Comparison of ENCODE assay signal across 20 cellular contexts in genomic region chr10:98609265-98609664, GRCh38.
DNase-seq lines count a peak whose midpoint lies in the region; ATAC-seq, FAIRE-seq and TF ChIP-seq lines count a peak whose summit lies in the region.
"Had no signal": no experiment of that assay in that cellular context is flagged by ENCODE, and none has a peak within 500 bp of the region (broad histone marks: within the 10 kb centered on the region; RNA-seq: fewer than 3 reads in every experiment).

No MANE protein-coding gene starts in this region.

- H3K27ac Mint-ChIP-seq in GM23338 (no peak overlapping the region), Calu3 (ENCODE audit: unreplicated experiment) (no peak overlapping the region)
- H3K27ac Mint-ChIP-seq: CD4-positive, CD25-positive, alpha-beta regulatory T cell; CD8-positive, alpha-beta T cell had no signal

- H3K9me2 ChIP-seq in GM23338 (ENCODE audit: insufficient read depth): 0 out of 2 replicates have a peak, but pooled peaks cover 7% of the 10 kb centered on the region

- no peak for ATAC-seq in A549
- no peak for ATAC-seq in GM23338
- ATAC-seq in K562: no peak
- ATAC-seq: CD8-positive, alpha-beta T cell had no signal

- no peaks in the 10 kb centered on the region for H4K20me1 ChIP-seq in GM23338 (replicated peaks; ENCODE audit: insufficient read depth)
- no peaks in the 10 kb centered on the region for H4K20me1 ChIP-seq in K562 (replicated peaks; ENCODE audit: control insufficient read depth, insufficient read depth, low read length)

- DNase-seq in A549 (ENCODE audit: low read depth in 1 of 2, low spot score in 1 of 2): no peak
- no peak for DNase-seq in GM23338 (ENCODE audit: low spot score)
- no peak for DNase-seq in K562 (ENCODE audit: extremely low read depth in 1 of 4, low spot score in 3 of 4)
- no peak for DNase-seq in sigmoid colon
- no peak for DNase-seq in dedifferentiated amniotic fluid mesenchymal stem cell (ENCODE audit: extremely low spot score)
- DNase-seq in stimulated activated CD4-positive, alpha-beta T cell treated with anti-CD3 and anti-CD28 coated beads, Interleukin-12 subunit alpha, Interleukin-12 subunit beta, amount 100 ng/mL, for 4 hours: no peak
- DNase-seq in Calu3: no peak
- DNase-seq: 8988T; Caco-2; CD4-positive, CD25-positive, alpha-beta regulatory T cell; CD8-positive, alpha-beta T cell; DMS 273 treated with DMSO at 0.1 percent for 48 hours; DMS79; EL; GF-D8; H7; HCEC 1CT had no signal

- BruUV-seq in K562 (replicated peaks; lab: Mats Ljungman, UMichigan) (no TSS peak), Calu3 (replicated peaks; lab: Mats Ljungman, UMichigan) (no TSS peak)

- TF ChIP-seq EP300 in A549 (IDR thresholded peaks at IDR 0.05) (no peak), K562 (IDR thresholded peaks at IDR 0.05; ENCODE audit: low read length) (no peak), sigmoid colon (IDR thresholded peaks at IDR 0.05) (no peak)

- H2AFZ ChIP-seq in GM23338 (peak overlapping the region; percentile 98), K562 (ENCODE audit: low read depth, low read length) (no peak overlapping the region)

- no peak for TF ChIP-seq POLR2A in A549 (IDR thresholded peaks at IDR 0.05; ENCODE audit: low read length)
- no peak for TF ChIP-seq POLR2A in K562 (conservative IDR thresholded peaks at IDR 0.05)
- no peak for TF ChIP-seq POLR2A in sigmoid colon (IDR thresholded peaks at IDR 0.05)

- no peaks in the 10 kb centered on the region for H3K9me3 ChIP-seq in A549
- no peaks in the 10 kb centered on the region for H3K9me3 ChIP-seq in K562 (replicated peaks; ENCODE audit: control insufficient read depth, insufficient read depth, low read depth, low read length)
- no peaks in the 10 kb centered on the region for H3K9me3 ChIP-seq in sigmoid colon
- H3K9me3 ChIP-seq: Caco-2 had no signal

- intact Hi-C loops in K562 (cut with micrococcal nuclease) (no loop called here), sigmoid colon (cut with DNase I) (loop anchor here (2.0 kb wide), 1 partner anchor 26 kb away; no protein-coding TSS in a partner anchor), Calu3 (cut with micrococcal nuclease; ENCODE audit: unreplicated experiment) (no loop called here)

- CTCF ChIA-PET in A549 (lab: Yijun Ruan, JAX) (interaction anchor here (0.9 kb wide), 1 partner anchor 24 kb away, joined by 3 read pairs; no protein-coding TSS in a partner anchor), K562 (lab: Yijun Ruan, JAX; ENCODE audit: low intra/inter-chr PET ratio) (no interaction called here), Calu3 (lab: Charles Lee) (no interaction called here)

- TF ChIP-seq RAD21 in A549 (conservative IDR thresholded peaks at IDR 0.05 in 1 of 2, IDR thresholded peaks at IDR 0.05 in 1 of 2): no peak
- no peak for TF ChIP-seq RAD21 in K562 (CRISPR knock-in tag; conservative IDR thresholded peaks at IDR 0.05 in 1 of 2, IDR thresholded peaks at IDR 0.05 in 1 of 2)

- H3K4me2 ChIP-seq in A549 (no peak overlapping the region), GM23338 (no peak overlapping the region), K562 (ENCODE audit: insufficient read depth, low read length) (no peak overlapping the region)

- H3K27me3 Mint-ChIP-seq in GM23338 (ENCODE audit: insufficient read depth, low read depth, poor library complexity) (no peaks in the 10 kb centered on the region), Calu3 (ENCODE audit: unreplicated experiment) (peaks cover 56% of the 10 kb centered on the region)

- H3K27me3 ChIP-seq in GM23338 (ENCODE audit: insufficient read depth) (no peaks in the 10 kb centered on the region), K562 (ENCODE audit: control insufficient read depth in 2 of 2, insufficient read depth in 2 of 2, low read length in 2 of 2) (no peaks in the 10 kb centered on the region; a peak in 1 of 5 replicates), sigmoid colon (no peaks in the 10 kb centered on the region)

- in situ Hi-C loops in K562 (cut with MboI): no loop called here

- POLR2A ChIA-PET in A549 (lab: Yijun Ruan, JAX) (no interaction called here), K562 (lab: Yijun Ruan, JAX) (no interaction called here)

- H3F3A ChIP-seq in GM23338 (replicated peaks; ENCODE audit: low read depth): no peaks in the 10 kb centered on the region

- H3K4me1 ChIP-seq in A549 (no peaks in the 10 kb centered on the region), GM23338 (ENCODE audit: insufficient read depth) (peaks cover 6% of the 10 kb centered on the region; the same call in 1 of the 2 replicates), K562 (replicated peaks in 1 of 2; ENCODE audit: control insufficient read depth in 2 of 2, insufficient read depth in 2 of 2, low read length in 2 of 2) (no peaks in the 10 kb centered on the region), sigmoid colon (peaks cover 0 to 64% (median 47%) of the 10 kb centered on the region in 4 donors)
- H3K4me1 ChIP-seq: Caco-2 had no signal

- TF ChIP-seq CTCF in A549 (IDR thresholded peaks at IDR 0.05) (no peak), GM23338 (conservative IDR thresholded peaks at IDR 0.05; ENCODE audit: low read depth in 2 of 2) (no peak), K562 (IDR thresholded peaks at IDR 0.05 in 2 of 3, conservative IDR thresholded peaks at IDR 0.05 in 1 of 3; ENCODE audit: insufficient read depth in 2 of 3, low read depth in 1 of 3, low read length in 3 of 3) (no peak), sigmoid colon (IDR thresholded peaks at IDR 0.05) (no peak), Calu3 (IDR thresholded peaks at IDR 0.05; ENCODE audit: unreplicated experiment) (no peak)

- no peaks in the 10 kb centered on the region; the same call in 2 of the 3 replicates for H3K9me3 Mint-ChIP-seq in GM23338
- no peaks in the 10 kb centered on the region for H3K9me3 Mint-ChIP-seq in Calu3 (ENCODE audit: low read depth, unreplicated experiment)
- H3K9me3 Mint-ChIP-seq: CD4-positive, CD25-positive, alpha-beta regulatory T cell; CD8-positive, alpha-beta T cell had no signal

- H3K4me3 Mint-ChIP-seq in GM23338 (no peak overlapping the region), Calu3 (ENCODE audit: low read depth, unreplicated experiment) (no peak overlapping the region)
- H3K4me3 Mint-ChIP-seq: CD4-positive, CD25-positive, alpha-beta regulatory T cell; CD8-positive, alpha-beta T cell had no signal

- no peak overlapping the region for H3K9ac ChIP-seq in K562 (ENCODE audit: insufficient read depth in 1 of 2, low read depth in 2 of 2, low read length in 2 of 2)

- H3K79me2 ChIP-seq in GM23338 (replicated peaks; ENCODE audit: insufficient read depth) (no peaks in the 10 kb centered on the region), K562 (ENCODE audit: control insufficient read depth, insufficient read depth, low read length) (no peaks in the 10 kb centered on the region)

- 49% methylated on average over 2 of the region's 2 CpGs for WGBS in A549 (ENCODE audit: missing lambda C conversion rate)
- WGBS in K562 (ENCODE audit: insufficient coverage, low coverage, missing lambda C conversion rate): 3% methylated on average over 2 of the region's 2 CpGs
- 93 to 94% methylated on average over 2 of the region's 2 CpGs for WGBS in sigmoid colon, 2 donors

- H3K4me3 ChIP-seq in A549 (no peak overlapping the region), GM23338 (no peak overlapping the region), K562 (no peak overlapping the region), sigmoid colon (no peak overlapping the region)

- H3K4me1 Mint-ChIP-seq in GM23338 (peaks cover 8% of the 10 kb centered on the region; the same call in 2 of the 3 replicates), Calu3 (ENCODE audit: low read depth, unreplicated experiment) (no peaks in the 10 kb centered on the region)
- H3K4me1 Mint-ChIP-seq: CD4-positive, CD25-positive, alpha-beta regulatory T cell had no signal

- H3K36me3 ChIP-seq in GM23338 (ENCODE audit: insufficient read depth) (no peaks in the 10 kb centered on the region), K562 (ENCODE audit: control insufficient read depth, insufficient read depth, low read length) (no peaks in the 10 kb centered on the region), sigmoid colon (no peaks in the 10 kb centered on the region)

- no peaks in the 10 kb centered on the region for H3K9me1 ChIP-seq in K562 (ENCODE audit: control insufficient read depth, insufficient read depth, low read length)

- FAIRE-seq in A549 (lab: Jason Lieb, UNC) (no peak), K562 (lab: Jason Lieb, UNC) (no peak)
- FAIRE-seq: D721Med, GM12891, GM18507 had no signal

- H3K27ac ChIP-seq in A549 (no peak overlapping the region), GM23338 (ENCODE audit: low read depth) (no peak overlapping the region), K562 (ENCODE audit: extremely low read depth, low read depth, low read length) (no peak overlapping the region), sigmoid colon (peak overlapping the region in 3 of 4 donors; percentile 71 to 84 (median 84))

- H3K36me3 Mint-ChIP-seq in GM23338 (ENCODE audit: low read depth) (no peaks in the 10 kb centered on the region), Calu3 (ENCODE audit: insufficient read depth, unreplicated experiment) (no peaks in the 10 kb centered on the region)
- H3K36me3 Mint-ChIP-seq: CD4-positive, CD25-positive, alpha-beta regulatory T cell; CD8-positive, alpha-beta T cell had no signal

TF ChIP-seq in A549, 52 proteins besides CTCF, POLR2A, EP300 and RAD21:
- TF ChIP-seq KDM1A (IDR thresholded peaks at IDR 0.05; ENCODE audit: low read depth): no peak
- TF ChIP-seq MAFK (IDR thresholded peaks at IDR 0.05; ENCODE audit: partially characterized antibody): peak; percentile 90

TF ChIP-seq in GM23338, 12 proteins besides CTCF, POLR2A, EP300 and RAD21 (continues in another document):
- TF ChIP-seq JUNB (IDR thresholded peaks at IDR 0.05; ENCODE audit: unreplicated experiment) (no peak), ZNF114 (CRISPR knock-in tag; IDR thresholded peaks at IDR 0.05) (no peak), CREB1 (CRISPR knock-in tag; IDR thresholded peaks at IDR 0.05; ENCODE audit: low read depth) (no peak)

TF ChIP-seq in K562, 482 proteins besides CTCF, POLR2A, EP300 and RAD21 (continues in another document):
- TF ChIP-seq TAF15 (IDR thresholded peaks at IDR 0.05; ENCODE audit: low read depth, low read length) (no peak), MAFF (IDR thresholded peaks at IDR 0.05; ENCODE audit: low read length) (peak; percentile 62), OTX1 (CRISPR knock-in tag; IDR thresholded peaks at IDR 0.05) (no peak), SLC30A9 (CRISPR knock-in tag; IDR thresholded peaks at IDR 0.05) (no peak), ZKSCAN8 (CRISPR knock-in tag; IDR thresholded peaks at IDR 0.05) (no peak), E2F6 (IDR thresholded peaks at IDR 0.05; ENCODE audit: borderline replicate concordance in 1 of 2, extremely low read depth in 1 of 2, insufficient read depth in 1 of 2, insufficient read length in 1 of 2, low read depth in 1 of 2, low read length in 1 of 2, poor library complexity in 1 of 2, severe bottlenecking in 1 of 2) (no peak), C11orf30 (IDR thresholded peaks at IDR 0.05; ENCODE audit: low read depth) (peak; percentile 29; the same call in 1 of the 2 replicates)

Comparison
In these comparisons a context has a peak if more than half of its experiments do, and no peak if none do; other contexts are left out.
1. H3K27ac ChIP-seq: peak in sigmoid colon (3 of 4); none in A549 (0 of 2), GM23338 (single experiment) and K562 (single experiment).
2. Of the 35 proteins assayed by ChIP-seq in both K562 and A549: peak only in K562: none; only in A549: none; in both: MAFK; in neither: 34.